1 cellular context compared by ENCODE assay signal in genomic region chr14:100578552-100578951, GRCh38.
TF ChIP-seq lines count a peak whose summit lies in the region.

No MANE protein-coding gene starts in this region.

TF ChIP-seq in K562, 482 proteins besides CTCF, POLR2A, EP300 and RAD21 (continued from another document and continues in another):
- TF ChIP-seq ZHX1 (conservative IDR thresholded peaks at IDR 0.05; ENCODE audit: low read length) (no peak), ZNF133 (CRISPR knock-in tag; IDR thresholded peaks at IDR 0.05) (no peak), TAL1 (IDR thresholded peaks at IDR 0.05) (no peak), MAZ (CRISPR knock-in tag; conservative IDR thresholded peaks at IDR 0.05 in 1 of 2, IDR thresholded peaks at IDR 0.05 in 1 of 2) (no peak), ZNF668 (CRISPR knock-in tag; IDR thresholded peaks at IDR 0.05) (no peak), SMAD3 (CRISPR knock-in tag; conservative IDR thresholded peaks at IDR 0.05) (no peak), FOXJ3 (CRISPR knock-in tag; IDR thresholded peaks at IDR 0.05) (no peak), CHD2 (IDR thresholded peaks at IDR 0.05; ENCODE audit: low read depth, low read length) (no peak), ELF2 (CRISPR knock-in tag; IDR thresholded peaks at IDR 0.05) (no peak), ARID1B (IDR thresholded peaks at IDR 0.05) (no peak), ELF4 (CRISPR knock-in tag; IDR thresholded peaks at IDR 0.05) (no peak), ZNF165 (CRISPR knock-in tag; IDR thresholded peaks at IDR 0.05; ENCODE audit: borderline replicate concordance) (no peak), TRIM24 (IDR thresholded peaks at IDR 0.05) (peak in 1 of 2 experiments; percentile 29; a peak in 1 of 4 replicates), TCF15 (CRISPR knock-in tag; IDR thresholded peaks at IDR 0.05) (no peak), PTTG1 (tag; IDR thresholded peaks at IDR 0.05; ENCODE audit: low read depth) (no peak), ZNF212 (CRISPR knock-in tag; IDR thresholded peaks at IDR 0.05) (no peak), HMBOX1 (IDR thresholded peaks at IDR 0.05) (no peak), ZNF384 (IDR thresholded peaks at IDR 0.05; ENCODE audit: low read depth, low read length) (0 out of 2 replicates have a peak, but pooled peaks have one; percentile 18), RUNX1 (IDR thresholded peaks at IDR 0.05; ENCODE audit: low read depth) (no peak), ZNF449 (CRISPR knock-in tag; IDR thresholded peaks at IDR 0.05) (no peak), ARID2 (IDR thresholded peaks at IDR 0.05) (no peak), BMI1 (IDR thresholded peaks at IDR 0.05; ENCODE audit: low read length) (no peak), SIX5 (IDR thresholded peaks at IDR 0.05; ENCODE audit: borderline replicate concordance in 1 of 2, insufficient read depth in 1 of 2, low read depth in 1 of 2, low read length in 2 of 2) (no peak), ASH1L (IDR thresholded peaks at IDR 0.05; ENCODE audit: borderline replicate concordance, low read depth, partially characterized antibody) (no peak), HNRNPK (IDR thresholded peaks at IDR 0.05; ENCODE audit: low read depth, low read length, poor library complexity, severe bottlenecking) (no peak), ERF (CRISPR knock-in tag; IDR thresholded peaks at IDR 0.05) (no peak), NR3C1 (CRISPR knock-in tag; IDR thresholded peaks at IDR 0.05) (no peak), GATAD2B (IDR thresholded peaks at IDR 0.05; ENCODE audit: borderline replicate concordance) (no peak), BHLHE40 (IDR thresholded peaks at IDR 0.05; ENCODE audit: low read length) (no peak), RBM14 (IDR thresholded peaks at IDR 0.05; ENCODE audit: borderline replicate concordance, insufficient read depth, low read depth, low read length) (no peak), IFI16 (CRISPR knock-in tag; IDR thresholded peaks at IDR 0.05) (no peak), YY1 (IDR thresholded peaks at IDR 0.05; ENCODE audit: borderline replicate concordance in 1 of 3, control insufficient read depth in 1 of 3, extremely low read depth in 1 of 3, insufficient read depth in 3 of 3, insufficient read length in 1 of 3, insufficient replicate concordance in 2 of 3, low read depth in 1 of 3, low read length in 2 of 3) (peak in 1 of 3 experiments; percentile 56), ZBTB5 (IDR thresholded peaks at IDR 0.05) (no peak), ZNF174 (CRISPR knock-in tag; IDR thresholded peaks at IDR 0.05) (no peak), ZNF644 (tag; IDR thresholded peaks at IDR 0.05; ENCODE audit: low read depth) (no peak), CBX8 (IDR thresholded peaks at IDR 0.05; ENCODE audit: borderline replicate concordance, extremely low read depth, low read depth, low read length, poor library complexity, severe bottlenecking) (no peak), KAT7 (CRISPR knock-in tag; IDR thresholded peaks at IDR 0.05; ENCODE audit: borderline replicate concordance) (no peak), CEBPG (CRISPR knock-in tag; IDR thresholded peaks at IDR 0.05) (0 out of 2 replicates have a peak, but pooled peaks have one; percentile 14), CEBPG (tag; conservative IDR thresholded peaks at IDR 0.05 in 1 of 2, IDR thresholded peaks at IDR 0.05 in 1 of 2) (no peak), KHSRP (IDR thresholded peaks at IDR 0.05) (no peak), ATF3 (IDR thresholded peaks at IDR 0.05) (peak; percentile 54), ATF3 (CRISPR knock-in tag; conservative IDR thresholded peaks at IDR 0.05) (no peak)
- TF ChIP-seq, protein P1, sequence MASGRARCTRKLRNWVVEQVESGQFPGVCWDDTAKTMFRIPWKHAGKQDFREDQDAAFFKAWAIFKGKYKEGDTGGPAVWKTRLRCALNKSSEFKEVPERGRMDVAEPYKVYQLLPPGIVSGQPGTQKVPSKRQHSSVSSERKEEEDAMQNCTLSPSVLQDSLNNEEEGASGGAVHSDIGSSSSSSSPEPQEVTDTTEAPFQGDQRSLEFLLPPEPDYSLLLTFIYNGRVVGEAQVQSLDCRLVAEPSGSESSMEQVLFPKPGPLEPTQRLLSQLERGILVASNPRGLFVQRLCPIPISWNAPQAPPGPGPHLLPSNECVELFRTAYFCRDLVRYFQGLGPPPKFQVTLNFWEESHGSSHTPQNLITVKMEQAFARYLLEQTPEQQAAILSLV (tag; IDR thresholded peaks at IDR 0.05), result no peak
- TF ChIP-seq, protein P2, sequence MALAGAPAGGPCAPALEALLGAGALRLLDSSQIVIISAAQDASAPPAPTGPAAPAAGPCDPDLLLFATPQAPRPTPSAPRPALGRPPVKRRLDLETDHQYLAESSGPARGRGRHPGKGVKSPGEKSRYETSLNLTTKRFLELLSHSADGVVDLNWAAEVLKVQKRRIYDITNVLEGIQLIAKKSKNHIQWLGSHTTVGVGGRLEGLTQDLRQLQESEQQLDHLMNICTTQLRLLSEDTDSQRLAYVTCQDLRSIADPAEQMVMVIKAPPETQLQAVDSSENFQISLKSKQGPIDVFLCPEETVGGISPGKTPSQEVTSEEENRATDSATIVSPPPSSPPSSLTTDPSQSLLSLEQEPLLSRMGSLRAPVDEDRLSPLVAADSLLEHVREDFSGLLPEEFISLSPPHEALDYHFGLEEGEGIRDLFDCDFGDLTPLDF (CRISPR knock-in tag; IDR thresholded peaks at IDR 0.05), result no peak
- TF ChIP-seq, protein P3, sequence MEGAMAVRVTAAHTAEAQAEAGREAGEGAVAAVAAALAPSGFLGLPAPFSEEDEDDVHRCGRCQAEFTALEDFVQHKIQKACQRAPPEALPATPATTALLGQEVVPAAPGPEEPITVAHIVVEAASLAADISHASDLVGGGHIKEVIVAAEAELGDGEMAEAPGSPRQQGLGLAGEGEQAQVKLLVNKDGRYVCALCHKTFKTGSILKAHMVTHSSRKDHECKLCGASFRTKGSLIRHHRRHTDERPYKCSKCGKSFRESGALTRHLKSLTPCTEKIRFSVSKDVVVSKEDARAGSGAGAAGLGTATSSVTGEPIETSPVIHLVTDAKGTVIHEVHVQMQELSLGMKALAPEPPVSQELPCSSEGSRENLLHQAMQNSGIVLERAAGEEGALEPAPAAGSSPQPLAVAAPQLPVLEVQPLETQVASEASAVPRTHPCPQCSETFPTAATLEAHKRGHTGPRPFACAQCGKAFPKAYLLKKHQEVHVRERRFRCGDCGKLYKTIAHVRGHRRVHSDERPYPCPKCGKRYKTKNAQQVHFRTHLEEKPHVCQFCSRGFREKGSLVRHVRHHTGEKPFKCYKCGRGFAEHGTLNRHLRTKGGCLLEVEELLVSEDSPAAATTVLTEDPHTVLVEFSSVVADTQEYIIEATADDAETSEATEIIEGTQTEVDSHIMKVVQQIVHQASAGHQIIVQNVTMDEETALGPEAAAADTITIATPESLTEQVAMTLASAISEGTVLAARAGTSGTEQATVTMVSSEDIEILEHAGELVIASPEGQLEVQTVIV (CRISPR knock-in tag; IDR thresholded peaks at IDR 0.05; ENCODE audit: borderline replicate concordance), result no peak
- TF ChIP-seq, protein P4, sequence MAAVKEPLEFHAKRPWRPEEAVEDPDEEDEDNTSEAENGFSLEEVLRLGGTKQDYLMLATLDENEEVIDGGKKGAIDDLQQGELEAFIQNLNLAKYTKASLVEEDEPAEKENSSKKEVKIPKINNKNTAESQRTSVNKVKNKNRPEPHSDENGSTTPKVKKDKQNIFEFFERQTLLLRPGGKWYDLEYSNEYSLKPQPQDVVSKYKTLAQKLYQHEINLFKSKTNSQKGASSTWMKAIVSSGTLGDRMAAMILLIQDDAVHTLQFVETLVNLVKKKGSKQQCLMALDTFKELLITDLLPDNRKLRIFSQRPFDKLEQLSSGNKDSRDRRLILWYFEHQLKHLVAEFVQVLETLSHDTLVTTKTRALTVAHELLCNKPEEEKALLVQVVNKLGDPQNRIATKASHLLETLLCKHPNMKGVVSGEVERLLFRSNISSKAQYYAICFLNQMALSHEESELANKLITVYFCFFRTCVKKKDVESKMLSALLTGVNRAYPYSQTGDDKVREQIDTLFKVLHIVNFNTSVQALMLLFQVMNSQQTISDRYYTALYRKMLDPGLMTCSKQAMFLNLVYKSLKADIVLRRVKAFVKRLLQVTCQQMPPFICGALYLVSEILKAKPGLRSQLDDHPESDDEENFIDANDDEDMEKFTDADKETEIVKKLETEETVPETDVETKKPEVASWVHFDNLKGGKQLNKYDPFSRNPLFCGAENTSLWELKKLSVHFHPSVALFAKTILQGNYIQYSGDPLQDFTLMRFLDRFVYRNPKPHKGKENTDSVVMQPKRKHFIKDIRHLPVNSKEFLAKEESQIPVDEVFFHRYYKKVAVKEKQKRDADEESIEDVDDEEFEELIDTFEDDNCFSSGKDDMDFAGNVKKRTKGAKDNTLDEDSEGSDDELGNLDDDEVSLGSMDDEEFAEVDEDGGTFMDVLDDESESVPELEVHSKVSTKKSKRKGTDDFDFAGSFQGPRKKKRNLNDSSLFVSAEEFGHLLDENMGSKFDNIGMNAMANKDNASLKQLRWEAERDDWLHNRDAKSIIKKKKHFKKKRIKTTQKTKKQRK (IDR thresholded peaks at IDR 0.05; ENCODE audit: borderline replicate concordance, low read depth, low read length), result no peak
- TF ChIP-seq, protein P5, sequence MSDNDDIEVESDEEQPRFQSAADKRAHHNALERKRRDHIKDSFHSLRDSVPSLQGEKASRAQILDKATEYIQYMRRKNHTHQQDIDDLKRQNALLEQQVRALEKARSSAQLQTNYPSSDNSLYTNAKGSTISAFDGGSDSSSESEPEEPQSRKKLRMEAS (CRISPR knock-in tag; IDR thresholded peaks at IDR 0.05), result no peak
- TF ChIP-seq, protein P6, sequence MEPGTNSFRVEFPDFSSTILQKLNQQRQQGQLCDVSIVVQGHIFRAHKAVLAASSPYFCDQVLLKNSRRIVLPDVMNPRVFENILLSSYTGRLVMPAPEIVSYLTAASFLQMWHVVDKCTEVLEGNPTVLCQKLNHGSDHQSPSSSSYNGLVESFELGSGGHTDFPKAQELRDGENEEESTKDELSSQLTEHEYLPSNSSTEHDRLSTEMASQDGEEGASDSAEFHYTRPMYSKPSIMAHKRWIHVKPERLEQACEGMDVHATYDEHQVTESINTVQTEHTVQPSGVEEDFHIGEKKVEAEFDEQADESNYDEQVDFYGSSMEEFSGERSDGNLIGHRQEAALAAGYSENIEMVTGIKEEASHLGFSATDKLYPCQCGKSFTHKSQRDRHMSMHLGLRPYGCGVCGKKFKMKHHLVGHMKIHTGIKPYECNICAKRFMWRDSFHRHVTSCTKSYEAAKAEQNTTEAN (CRISPR knock-in tag; IDR thresholded peaks at IDR 0.05), result no peak
